In the genomic region with DNA sequence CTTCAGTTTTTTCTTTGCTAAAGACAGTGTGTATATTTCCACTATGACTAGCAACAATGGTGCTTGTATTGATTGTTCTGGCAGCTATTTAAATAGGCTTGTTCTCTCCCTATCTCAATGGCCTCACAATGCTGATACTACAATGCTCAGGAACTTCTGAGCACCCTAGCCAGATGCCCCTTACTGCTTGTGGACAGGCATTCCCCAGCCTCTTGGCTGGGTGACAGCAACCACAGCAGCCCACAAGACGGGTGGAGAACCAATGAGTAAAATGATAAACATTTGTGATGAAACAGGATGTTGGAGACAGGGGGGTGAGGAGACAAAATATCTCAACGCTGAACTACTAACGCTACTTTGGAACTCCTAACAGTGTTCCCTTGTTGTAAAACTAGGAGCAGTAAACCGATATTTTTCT, we compare ENCODE assay signal across 8 cellular contexts. TPM values are rescaled to one million over a fixed set of nuclear protein-coding genes. Genes with fewer than 3 reads are reported as not detected.
A peak's percentile ranks its signal among the peaks of the same experiment; 100 is the strongest.
DNase-seq lines count a peak whose midpoint lies in the region; ATAC-seq lines count a peak whose summit lies in the region.

No MANE protein-coding gene starts in this region.

- DNase-seq in NCI-H345 (lab: John Stamatoyannopoulos, UW) (peak; percentile 42), fibroblast of gingiva (ENCODE audit: low read depth) (peak; percentile 96), renal cortical epithelial cell (ENCODE audit: low read depth) (peak; percentile 98), epidermal melanocyte (ENCODE audit: insufficient read length, low spot score) (no peak), GM19238 (ENCODE audit: insufficient read length, low spot score) (no peak)
- DNase-seq in activated CD8-positive, alpha-beta memory T cell treated with anti-CD3 and anti-CD28 coated beads, Interleukin-2, amount 50 U/mL, for 4 hours = peak; percentile 68

- ATAC-seq in GM18499 (IDR thresholded peaks at IDR 0.05; ENCODE audit: insufficient read depth, unreplicated experiment) (peak; percentile 63), HG02840 (IDR thresholded peaks at IDR 0.05; ENCODE audit: low FRiP score, unreplicated experiment) (peak; percentile 43)

RNA-seq across cellular contexts. Expression of gene HIVEP2, which starts 42.3 kb away (rescaled TPM):
- 17.0 and 26.6 TPM in 2 replicates for total RNA-seq in renal cortical epithelial cell

Comparison
In these comparisons a context has a peak if more than half of its experiments do, and no peak if none do; other contexts are left out.
1. DNase-seq: peak in NCI-H345 (single experiment), activated CD8-positive, alpha-beta memory T cell treated with anti-CD3 and anti-CD28 coated beads, Interleukin-2, amount 50 U/mL, for 4 hours (single experiment), fibroblast of gingiva (single experiment) and renal cortical epithelial cell (single experiment); none in epidermal melanocyte (single experiment) and GM19238 (single experiment).